ENCODE assay signal across 1 cellular context in the genomic region with DNA sequence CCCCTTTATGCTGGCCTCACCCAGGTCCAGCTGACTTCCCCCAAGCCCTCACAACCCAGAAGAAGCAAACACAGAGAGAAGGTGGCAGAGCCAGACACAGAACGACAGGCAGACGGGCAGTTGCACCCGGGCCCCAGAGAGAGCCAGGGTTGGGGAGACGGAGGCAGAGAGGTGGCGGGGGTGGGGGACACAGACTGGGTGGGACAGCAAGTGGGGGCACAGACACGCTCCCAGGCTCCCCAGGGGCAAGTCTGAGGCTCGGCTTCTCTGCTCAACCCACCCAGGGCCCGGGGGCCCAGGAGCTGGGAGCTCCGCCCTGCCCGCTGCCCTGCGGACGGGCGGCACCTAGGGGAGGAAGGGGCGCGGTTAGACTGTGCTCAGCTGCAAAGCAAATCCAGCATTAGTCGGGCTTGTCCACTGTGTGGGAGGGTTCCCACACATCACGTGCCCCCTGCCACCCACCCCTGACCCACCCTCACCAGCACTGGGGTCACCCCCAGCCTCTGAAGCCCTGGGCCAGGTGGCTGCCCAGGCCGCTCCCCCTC.
TF ChIP-seq lines count a peak whose summit lies in the region.

No MANE protein-coding gene starts in this region.

TF ChIP-seq in HepG2, 621 proteins besides CTCF, POLR2A, EP300 and RAD21:
- TF ChIP-seq ZNF619 (CRISPR knock-in tag; IDR thresholded peaks at IDR 0.05): no peak
- TF ChIP-seq CENPT (CRISPR knock-in tag; IDR thresholded peaks at IDR 0.05; ENCODE audit: low read depth): no peak
- no peak for TF ChIP-seq ARNT (IDR thresholded peaks at IDR 0.05)
- no peak for TF ChIP-seq ZBTB8A (CRISPR knock-in tag; IDR thresholded peaks at IDR 0.05; ENCODE audit: borderline replicate concordance, low read depth)
- TF ChIP-seq, protein P1, sequence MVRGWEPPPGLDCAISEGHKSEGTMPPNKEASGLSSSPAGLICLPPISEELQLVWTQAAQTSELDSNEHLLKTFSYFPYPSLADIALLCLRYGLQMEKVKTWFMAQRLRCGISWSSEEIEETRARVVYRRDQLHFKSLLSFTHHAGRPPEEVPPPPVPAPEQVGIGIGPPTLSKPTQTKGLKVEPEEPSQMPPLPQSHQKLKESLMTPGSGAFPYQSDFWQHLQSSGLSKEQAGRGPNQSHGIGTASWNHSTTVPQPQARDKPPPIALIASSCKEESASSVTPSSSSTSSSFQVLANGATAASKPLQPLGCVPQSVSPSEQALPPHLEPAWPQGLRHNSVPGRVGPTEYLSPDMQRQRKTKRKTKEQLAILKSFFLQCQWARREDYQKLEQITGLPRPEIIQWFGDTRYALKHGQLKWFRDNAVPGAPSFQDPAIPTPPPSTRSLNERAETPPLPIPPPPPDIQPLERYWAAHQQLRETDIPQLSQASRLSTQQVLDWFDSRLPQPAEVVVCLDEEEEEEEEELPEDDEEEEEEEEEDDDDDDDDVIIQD (CRISPR knock-in tag; IDR thresholded peaks at IDR 0.05; ENCODE audit: low read depth): no peak
- no peak for TF ChIP-seq ATF7-NPFF (CRISPR knock-in tag; IDR thresholded peaks at IDR 0.05; ENCODE audit: low read depth)
- TF ChIP-seq, protein P2, sequence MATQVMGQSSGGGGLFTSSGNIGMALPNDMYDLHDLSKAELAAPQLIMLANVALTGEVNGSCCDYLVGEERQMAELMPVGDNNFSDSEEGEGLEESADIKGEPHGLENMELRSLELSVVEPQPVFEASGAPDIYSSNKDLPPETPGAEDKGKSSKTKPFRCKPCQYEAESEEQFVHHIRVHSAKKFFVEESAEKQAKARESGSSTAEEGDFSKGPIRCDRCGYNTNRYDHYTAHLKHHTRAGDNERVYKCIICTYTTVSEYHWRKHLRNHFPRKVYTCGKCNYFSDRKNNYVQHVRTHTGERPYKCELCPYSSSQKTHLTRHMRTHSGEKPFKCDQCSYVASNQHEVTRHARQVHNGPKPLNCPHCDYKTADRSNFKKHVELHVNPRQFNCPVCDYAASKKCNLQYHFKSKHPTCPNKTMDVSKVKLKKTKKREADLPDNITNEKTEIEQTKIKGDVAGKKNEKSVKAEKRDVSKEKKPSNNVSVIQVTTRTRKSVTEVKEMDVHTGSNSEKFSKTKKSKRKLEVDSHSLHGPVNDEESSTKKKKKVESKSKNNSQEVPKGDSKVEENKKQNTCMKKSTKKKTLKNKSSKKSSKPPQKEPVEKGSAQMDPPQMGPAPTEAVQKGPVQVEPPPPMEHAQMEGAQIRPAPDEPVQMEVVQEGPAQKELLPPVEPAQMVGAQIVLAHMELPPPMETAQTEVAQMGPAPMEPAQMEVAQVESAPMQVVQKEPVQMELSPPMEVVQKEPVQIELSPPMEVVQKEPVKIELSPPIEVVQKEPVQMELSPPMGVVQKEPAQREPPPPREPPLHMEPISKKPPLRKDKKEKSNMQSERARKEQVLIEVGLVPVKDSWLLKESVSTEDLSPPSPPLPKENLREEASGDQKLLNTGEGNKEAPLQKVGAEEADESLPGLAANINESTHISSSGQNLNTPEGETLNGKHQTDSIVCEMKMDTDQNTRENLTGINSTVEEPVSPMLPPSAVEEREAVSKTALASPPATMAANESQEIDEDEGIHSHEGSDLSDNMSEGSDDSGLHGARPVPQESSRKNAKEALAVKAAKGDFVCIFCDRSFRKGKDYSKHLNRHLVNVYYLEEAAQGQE (IDR thresholded peaks at IDR 0.05; ENCODE audit: borderline replicate concordance in 1 of 2, low read depth in 1 of 2, low read length in 2 of 2): no peak
- TF ChIP-seq MTA1 (CRISPR knock-in tag; IDR thresholded peaks at IDR 0.05; ENCODE audit: borderline replicate concordance): no peak
- no peak for TF ChIP-seq JUN (CRISPR knock-in tag; IDR thresholded peaks at IDR 0.05)
- no peak for TF ChIP-seq ZC3H4 (CRISPR knock-in tag; IDR thresholded peaks at IDR 0.05; ENCODE audit: borderline replicate concordance)
- TF ChIP-seq, protein P3, sequence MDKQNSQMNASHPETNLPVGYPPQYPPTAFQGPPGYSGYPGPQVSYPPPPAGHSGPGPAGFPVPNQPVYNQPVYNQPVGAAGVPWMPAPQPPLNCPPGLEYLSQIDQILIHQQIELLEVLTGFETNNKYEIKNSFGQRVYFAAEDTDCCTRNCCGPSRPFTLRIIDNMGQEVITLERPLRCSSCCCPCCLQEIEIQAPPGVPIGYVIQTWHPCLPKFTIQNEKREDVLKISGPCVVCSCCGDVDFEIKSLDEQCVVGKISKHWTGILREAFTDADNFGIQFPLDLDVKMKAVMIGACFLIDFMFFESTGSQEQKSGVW (CRISPR knock-in tag; IDR thresholded peaks at IDR 0.05; ENCODE audit: borderline replicate concordance): no peak
- no peak for TF ChIP-seq NFYC (CRISPR knock-in tag; IDR thresholded peaks at IDR 0.05)
- no peak for TF ChIP-seq DR1 (CRISPR knock-in tag; IDR thresholded peaks at IDR 0.05)
- TF ChIP-seq ZNF772 (CRISPR knock-in tag; IDR thresholded peaks at IDR 0.05): no peak
TF ChIP-seq in HepG2: peak in this region for 0.
